9 cellular contexts compared by ENCODE assay signal in genomic region chr10:121696854-121697253, GRCh38.
DNase-seq lines count a peak whose midpoint lies in the region; ATAC-seq, FAIRE-seq and TF ChIP-seq lines count a peak whose summit lies in the region.
"Had no signal": no experiment of that assay in that cellular context is flagged by ENCODE, and none has a peak within 500 bp of the region (broad histone marks: within the 10 kb centered on the region; RNA-seq: fewer than 3 reads in every experiment).

No MANE protein-coding gene starts in this region.

- H3K36me3 Mint-ChIP-seq in CD4-positive, alpha-beta T cell (ENCODE audit: low read depth), result no peaks in the 10 kb centered on the region
- H3K36me3 Mint-ChIP-seq: brain had no signal

- FAIRE-seq in HepG2 (lab: Jason Lieb, UNC), result peak; percentile 42

- in situ Hi-C loops in HepG2 (cut with HindIII; ENCODE audit: extremely low pct_ligation_motif_present, low pct_unique_long_range_greater_than_20kb), result no loop called here

- TF ChIP-seq EP300 in HepG2 (IDR thresholded peaks at IDR 0.05; ENCODE audit: low read depth in 2 of 2, low read length in 2 of 2) (no peak), HepG2 (CRISPR knock-in tag; IDR thresholded peaks at IDR 0.05; ENCODE audit: borderline replicate concordance) (no peak)

- H3K36me3 ChIP-seq in H7 (replicated peaks; ENCODE audit: control insufficient read depth, insufficient read depth, low read length) (no peaks in the 10 kb centered on the region), WERI-Rb-1 (no peaks in the 10 kb centered on the region), HepG2 (replicated peaks in 1 of 2; ENCODE audit: control insufficient read depth in 1 of 2, insufficient read depth in 2 of 2, low read length in 2 of 2) (no peaks in the 10 kb centered on the region)

- no peaks in the 10 kb centered on the region for H3K79me2 ChIP-seq in HepG2 (ENCODE audit: insufficient read depth, low read length)

- POLR2A ChIA-PET in HepG2 (lab: Yijun Ruan, JAX), result no interaction called here
- POLR2A ChIA-PET in CD4-positive, alpha-beta T cell (lab: Charles Lee), result no interaction called here

- H3K9ac ChIP-seq in HepG2 (ENCODE audit: insufficient read depth, low read depth, low read length), result no peak overlapping the region

- H3K27me3 ChIP-seq in H7 (ENCODE audit: control insufficient read depth, insufficient read depth, low read length), result no peaks in the 10 kb centered on the region
- no peaks in the 10 kb centered on the region for H3K27me3 ChIP-seq in WERI-Rb-1 (ENCODE audit: insufficient read depth, low read depth, severe bottlenecking)
- H3K27me3 ChIP-seq in HepG2 (ENCODE audit: control insufficient read depth in 1 of 2, insufficient read depth in 2 of 2, low read length in 2 of 2), result no peaks in the 10 kb centered on the region
- no peaks in the 10 kb centered on the region for H3K27me3 ChIP-seq in CD4-positive, alpha-beta T cell (ENCODE audit: control insufficient read depth, insufficient read depth, low read length)

- ATAC-seq in HepG2, result peak; percentile 69
- ATAC-seq in CD4-positive, alpha-beta T cell (ENCODE audit: poor library complexity), result no peak
- no peak for ATAC-seq in HG03571 (IDR thresholded peaks at IDR 0.05; ENCODE audit: unreplicated experiment)

- no peak for TF ChIP-seq POLR2A in HepG2 (IDR thresholded peaks at IDR 0.05; ENCODE audit: insufficient read depth in 1 of 2, low read depth in 2 of 2, low read length in 2 of 2)

- no peak overlapping the region for H2AFZ ChIP-seq in HepG2 (ENCODE audit: low read length)

- H3K4me3 ChIP-seq in H7 (ENCODE audit: insufficient read depth, low read depth, low read length) (no peak overlapping the region), WERI-Rb-1 (ENCODE audit: low read depth, low read length) (no peak overlapping the region), HepG2 (replicated peaks in 1 of 3; ENCODE audit: insufficient read depth in 1 of 3, low read depth in 2 of 3, low read length in 3 of 3) (no peak overlapping the region)

- no peak overlapping the region for H3K27ac ChIP-seq in WERI-Rb-1
- no peak overlapping the region for H3K27ac ChIP-seq in HepG2 (ENCODE audit: extremely low read length, insufficient read depth, low read length)
- H3K27ac ChIP-seq in CD4-positive, alpha-beta T cell (ENCODE audit: low read depth, low read length), result no peak overlapping the region

- no peaks in the 10 kb centered on the region for H4K20me1 ChIP-seq in HepG2 (ENCODE audit: insufficient read depth, low read length)

- H3K9me3 Mint-ChIP-seq in CD4-positive, alpha-beta T cell, result peaks cover 4% of the 10 kb centered on the region

- CTCF ChIA-PET in HepG2 (lab: Yijun Ruan, JAX; ENCODE audit: low intra/inter-chr PET ratio, low total read pairs), result no interaction called here
- CTCF ChIA-PET in CD4-positive, alpha-beta T cell (lab: Charles Lee), result no interaction called here

- DNase-seq in COLO668 (lab: John Stamatoyannopoulos, UW; ENCODE audit: unreplicated experiment), result peak; percentile 21
- peak; percentile 66 for DNase-seq in H7
- DNase-seq in WERI-Rb-1, result peak; percentile 78
- DNase-seq in HepG2 (ENCODE audit: low spot score), result peak; percentile 18
- no peak for DNase-seq in NOMO-1 treated with DMSO at 0.1 percent for 48 hours (lab: John Stamatoyannopoulos, UW; ENCODE audit: unreplicated experiment)
- no peak for DNase-seq in CD4-positive, alpha-beta T cell
- DNase-seq in A172 (ENCODE audit: low spot score), result no peak

- BruUV-seq in HepG2 (replicated peaks; lab: Mats Ljungman, UMichigan), result no TSS peak

- H3K27ac Mint-ChIP-seq in CD4-positive, alpha-beta T cell, result no peak overlapping the region

- H3K4me1 Mint-ChIP-seq in CD4-positive, alpha-beta T cell (ENCODE audit: low read depth), result no peaks in the 10 kb centered on the region

- TF ChIP-seq CTCF in WERI-Rb-1 (IDR thresholded peaks at IDR 0.05; ENCODE audit: low read depth, low read length), result peak; percentile 38
- TF ChIP-seq CTCF in HepG2 (CRISPR knock-in tag; IDR thresholded peaks at IDR 0.05), result peak; percentile 45
- TF ChIP-seq CTCF in CD4-positive, alpha-beta T cell (IDR thresholded peaks at IDR 0.05), result no peak

- WGBS in HepG2 (ENCODE audit: low lambda C conversion rate), result 82% methylated on average over 3 of the region's 3 CpGs

- intact Hi-C loops in HepG2 (cut with micrococcal nuclease; ENCODE audit: unreplicated experiment), result no loop called here
- intact Hi-C loops in CD4-positive, alpha-beta T cell (cut with DNase I, micrococcal nuclease), result no loop called here

- peaks cover 25% of the 10 kb centered on the region for H3K4me1 ChIP-seq in HepG2 (ENCODE audit: insufficient read depth, low read length)

- no peak overlapping the region for H3K4me2 ChIP-seq in HepG2 (ENCODE audit: low read depth, low read length)

- no peak for TF ChIP-seq RAD21 in HepG2 (CRISPR knock-in tag; IDR thresholded peaks at IDR 0.05)

- no peak overlapping the region for H3K4me3 Mint-ChIP-seq in CD4-positive, alpha-beta T cell

- H3K9me3 ChIP-seq in WERI-Rb-1 (ENCODE audit: severe bottlenecking) (no peaks in the 10 kb centered on the region), HepG2 (ENCODE audit: low read length) (no peaks in the 10 kb centered on the region)
- peaks cover 5% of the 10 kb centered on the region for H3K9me3 ChIP-seq in CD4-positive, alpha-beta T cell (ENCODE audit: control insufficient read depth, low read length)

- peaks cover 5% of the 10 kb centered on the region for H3K27me3 Mint-ChIP-seq in CD4-positive, alpha-beta T cell

TF ChIP-seq in HepG2, 621 proteins besides CTCF, POLR2A, EP300 and RAD21:
- TF ChIP-seq STAG1 (CRISPR knock-in tag; IDR thresholded peaks at IDR 0.05) (peak; percentile 30; the same call in 1 of the 2 replicates), ZKSCAN8 (CRISPR knock-in tag; IDR thresholded peaks at IDR 0.05; ENCODE audit: borderline replicate concordance) (no peak), ZNF768 (CRISPR knock-in tag; IDR thresholded peaks at IDR 0.05) (peak; percentile 47; the same call in 1 of the 2 replicates)

Comparison
In these comparisons a context has a peak if more than half of its experiments do, and no peak if none do; other contexts are left out.
1. DNase-seq: peak in COLO668 (single experiment), H7 (single experiment), WERI-Rb-1 (single experiment) and HepG2 (single experiment); none in NOMO-1 treated with DMSO at 0.1 percent for 48 hours (single experiment), CD4-positive, alpha-beta T cell (0 of 10) and A172 (single experiment).